ENCODE assay signal across 19 cellular contexts in the genomic region with DNA sequence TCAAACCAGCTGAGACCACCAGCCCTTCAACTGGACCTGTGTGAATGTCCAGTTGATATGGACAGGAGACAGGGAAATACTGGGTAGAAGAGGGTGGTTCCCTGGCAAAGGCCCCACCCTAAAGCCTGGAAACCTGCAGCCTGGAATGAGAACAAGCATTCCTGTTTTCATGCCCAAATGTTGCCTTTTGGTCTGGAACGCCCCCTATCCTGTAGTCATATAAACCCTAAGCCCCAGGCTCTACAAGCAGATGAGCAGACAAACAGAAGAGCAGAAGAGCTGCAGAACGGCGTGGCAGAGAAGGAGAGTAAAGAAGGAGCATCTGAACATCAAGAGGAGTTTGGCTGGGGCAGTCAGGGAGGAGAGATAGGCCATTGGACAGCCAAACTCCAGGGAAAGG. TPM values are rescaled to one million over a fixed set of nuclear protein-coding genes. Genes with fewer than 3 reads are reported as not detected.
DNase-seq lines count a peak whose midpoint lies in the region; ATAC-seq, FAIRE-seq and TF ChIP-seq lines count a peak whose summit lies in the region.
"Had no signal": no experiment of that assay in that cellular context is flagged by ENCODE, and none has a peak within 500 bp of the region (broad histone marks: within the 10 kb centered on the region; RNA-seq: fewer than 3 reads in every experiment).

No MANE protein-coding gene starts in this region.

- H3K9me3 Mint-ChIP-seq in natural killer cell treated with Interleukin-12 subunit alpha and Interleukin-12 subunit beta and Interleukin-15 and Interleukin-18, amount 100 ng/mL, for 72 hours = no peaks in the 10 kb centered on the region
- H3K9me3 Mint-ChIP-seq in natural killer cell = no peaks in the 10 kb centered on the region
- H3K9me3 Mint-ChIP-seq: activated T-helper 1 cell treated with anti-CD3 and anti-CD28 coated beads, Interleukin-12 subunit alpha, Interleukin-12 subunit beta, Interleukin-2, Interleukin-4 antibody, amounts not matched to agents 30 ng/mL and 10 ng/mL and 1 ng/mL, durations not matched to agents 14 hours and 24 hours and 36 hours had no signal

- H3F3A ChIP-seq in OCI-LY1 (ENCODE audit: insufficient read depth, low read length) = peaks cover 23% of the 10 kb centered on the region

- no peak overlapping the region for H2AFZ ChIP-seq in OCI-LY1 (ENCODE audit: low read length)

- H3K27me3 ChIP-seq in OCI-LY1 (ENCODE audit: insufficient read depth, low read length) (no peaks in the 10 kb centered on the region), esophagus squamous epithelium (no peaks in the 10 kb centered on the region), thyroid gland (no peaks in the 10 kb centered on the region)
- H3K27me3 ChIP-seq: colonic mucosa had no signal

- peaks cover 19% of the 10 kb centered on the region in 2 donors for H3K27me3 Mint-ChIP-seq in natural killer cell treated with Interleukin-12 subunit alpha and Interleukin-12 subunit beta and Interleukin-15 and Interleukin-18, amount 100 ng/mL, for 72 hours
- H3K27me3 Mint-ChIP-seq in natural killer cell (ENCODE audit: low read depth in 2 of 2) = peaks cover 6 to 29% of the 10 kb centered on the region in 2 donors

- H3K4me1 Mint-ChIP-seq in natural killer cell treated with Interleukin-12 subunit alpha and Interleukin-12 subunit beta and Interleukin-15 and Interleukin-18, amount 100 ng/mL, for 72 hours (ENCODE audit: low read depth in 2 of 2) = peaks cover 32 to 34% of the 10 kb centered on the region in 2 donors
- H3K4me1 Mint-ChIP-seq in natural killer cell = peaks cover 39 to 50% of the 10 kb centered on the region in 2 donors

- H3K4me2 ChIP-seq in OCI-LY1 (ENCODE audit: low read length) = peak overlapping the region; percentile 89
- H3K4me2 ChIP-seq: KMS-11 had no signal

- peaks cover 96% of the 10 kb centered on the region for H3K4me1 ChIP-seq in OCI-LY1 (ENCODE audit: insufficient read depth, low read length, severe bottlenecking)
- H3K4me1 ChIP-seq in esophagus squamous epithelium = peaks cover 59 to 90% (median 61%) of the 10 kb centered on the region in 3 donors
- peaks cover 38 to 53% of the 10 kb centered on the region in 2 donors for H3K4me1 ChIP-seq in thyroid gland

- H3K9me2 ChIP-seq in OCI-LY1 (ENCODE audit: low read depth, low read length) = no peaks in the 10 kb centered on the region

- intact Hi-C loops in natural killer cell (cut with micrococcal nuclease) = no loop called here
- intact Hi-C loops in esophagus squamous epithelium (cut with DNase I) = no loop called here
- intact Hi-C loops in thyroid gland (cut with DNase I) = loop anchor here (5.0 kb wide), 1 partner anchor 34 kb away; no protein-coding TSS in a partner anchor

- WGBS in esophagus squamous epithelium, 2 donors = 34 to 80% methylated on average over 3 of the region's 3 CpGs
- WGBS in thyroid gland, 2 donors = 94% methylated on average over 3 of the region's 3 CpGs

- no peaks in the 10 kb centered on the region for H3K36me3 ChIP-seq in OCI-LY1 (ENCODE audit: insufficient read depth, low read length)
- H3K36me3 ChIP-seq in esophagus squamous epithelium = no peaks in the 10 kb centered on the region
- H3K36me3 ChIP-seq in thyroid gland = no peaks in the 10 kb centered on the region
- H3K36me3 ChIP-seq: colonic mucosa, thoracic aorta had no signal

- no peaks in the 10 kb centered on the region for H3K79me2 ChIP-seq in OCI-LY1 (ENCODE audit: insufficient read depth, low read length)

- no peak overlapping the region for H3K4me3 Mint-ChIP-seq in natural killer cell treated with Interleukin-12 subunit alpha and Interleukin-12 subunit beta and Interleukin-15 and Interleukin-18, amount 100 ng/mL, for 72 hours
- H3K4me3 Mint-ChIP-seq in natural killer cell = no peak overlapping the region
- H3K4me3 Mint-ChIP-seq: activated T-helper 1 cell treated with anti-CD3 and anti-CD28 coated beads, Interleukin-12 subunit alpha, Interleukin-12 subunit beta, Interleukin-2, Interleukin-4 antibody, amounts not matched to agents 30 ng/mL and 10 ng/mL and 1 ng/mL, durations not matched to agents 14 hours and 24 hours and 36 hours had no signal

- no peaks in the 10 kb centered on the region for H3K9me3 ChIP-seq in OCI-LY1 (ENCODE audit: low read length)
- no peaks in the 10 kb centered on the region for H3K9me3 ChIP-seq in esophagus squamous epithelium
- no peaks in the 10 kb centered on the region for H3K9me3 ChIP-seq in thyroid gland
- H3K9me3 ChIP-seq: colonic mucosa, thoracic aorta had no signal

- H3K4me3 ChIP-seq in OCI-LY1 (ENCODE audit: low read depth, low read length, poor library complexity, severe bottlenecking) (peak overlapping the region; percentile 41), esophagus squamous epithelium (no peak overlapping the region), thyroid gland (replicated peaks in 1 of 3) (no peak overlapping the region)
- H3K4me3 ChIP-seq: colonic mucosa, thoracic aorta had no signal

- no peak for ATAC-seq in natural killer cell treated with Interleukin-12 subunit alpha and Interleukin-12 subunit beta and Interleukin-15 and Interleukin-18, amount 100 ng/mL, for 72 hours
- ATAC-seq in natural killer cell = no peak

- H4K20me1 ChIP-seq in OCI-LY1 (ENCODE audit: insufficient read depth, low read length) = no peaks in the 10 kb centered on the region

- no peak for TF ChIP-seq CTCF in natural killer cell (IDR thresholded peaks at IDR 0.05)
- TF ChIP-seq CTCF in OCI-LY1 (IDR thresholded peaks at IDR 0.05; ENCODE audit: low read length) = peak; percentile 48
- TF ChIP-seq CTCF in esophagus squamous epithelium (IDR thresholded peaks at IDR 0.05) = no peak
- TF ChIP-seq CTCF in thyroid gland (IDR thresholded peaks at IDR 0.05) = no peak

- FAIRE-seq in HTR-8/SVneo (lab: Jason Lieb, UNC) = no peak

- H3K27ac ChIP-seq in OCI-LY1 (ENCODE audit: low read depth, low read length, poor library complexity, severe bottlenecking) = peak overlapping the region; percentile 99
- peak overlapping the region; percentile 82 to 93 (median 90) for H3K27ac ChIP-seq in esophagus squamous epithelium
- no peak overlapping the region for H3K27ac ChIP-seq in thyroid gland
- H3K27ac ChIP-seq: colonic mucosa, KMS-11, thoracic aorta had no signal

- no peak for DNase-seq in natural killer cell treated with Interleukin-12 subunit alpha and Interleukin-12 subunit beta and Interleukin-15 and Interleukin-18, amount 100 ng/mL, for 72 hours (ENCODE audit: low spot score)
- DNase-seq in natural killer cell = no peak
- DNase-seq in esophagus squamous epithelium (lab: John Stamatoyannopoulos, UW) = no peak
- DNase-seq in HTR-8/SVneo (ENCODE audit: insufficient read length, low spot score) = no peak
- DNase-seq in HT-29 (ENCODE audit: low spot score) = no peak
- no peak for DNase-seq in dermis blood vessel endothelial cell
- no peak for DNase-seq in thyroid gland
- DNase-seq: colonic mucosa, hippocampal formation, islet precursor cell, mesenchymal stem cell, NCI-H1105 treated with DMSO at 0.1 percent for 48 hours, NCI-H2107, NCI-H524 treated with DMSO at 0.1 percent for 48 hours, Right ventricle myocardium superior had no signal

- H3K36me3 Mint-ChIP-seq in natural killer cell treated with Interleukin-12 subunit alpha and Interleukin-12 subunit beta and Interleukin-15 and Interleukin-18, amount 100 ng/mL, for 72 hours = no peaks in the 10 kb centered on the region
- no peaks in the 10 kb centered on the region for H3K36me3 Mint-ChIP-seq in natural killer cell

- no peak for TF ChIP-seq POLR2A in esophagus squamous epithelium (IDR thresholded peaks at IDR 0.05)
- no peak for TF ChIP-seq POLR2A in thyroid gland (IDR thresholded peaks at IDR 0.05)

- peak overlapping the region; percentile 27 to 47 for H3K27ac Mint-ChIP-seq in natural killer cell treated with Interleukin-12 subunit alpha and Interleukin-12 subunit beta and Interleukin-15 and Interleukin-18, amount 100 ng/mL, for 72 hours
- no peak overlapping the region for H3K27ac Mint-ChIP-seq in natural killer cell
- H3K27ac Mint-ChIP-seq: activated T-helper 1 cell treated with anti-CD3 and anti-CD28 coated beads, Interleukin-12 subunit alpha, Interleukin-12 subunit beta, Interleukin-2, Interleukin-4 antibody, amounts not matched to agents 30 ng/mL and 10 ng/mL and 1 ng/mL, durations not matched to agents 14 hours and 24 hours and 36 hours had no signal

- H3K9ac ChIP-seq in OCI-LY1 (ENCODE audit: low read length) = peak overlapping the region; percentile 92
- H3K9ac ChIP-seq: KMS-11 had no signal

RNA-seq across cellular contexts. Expression of gene SYPL1, which starts 38.4 kb away (rescaled TPM):
- total RNA-seq in natural killer cell treated with Interleukin-12 subunit alpha and Interleukin-12 subunit beta and Interleukin-15 and Interleukin-18, amount 100 ng/mL, for 72 hours = 10 to 100 TPM; 11.7 to 19.8 TPM
- total RNA-seq in natural killer cell (10 to 100 TPM; 13.1 to 22.2 (median 14.9) TPM), esophagus squamous epithelium (100 to 1,000 TPM; 105 to 170 (median 148) TPM), dermis blood vessel endothelial cell (92.7 and 133 TPM in 2 replicates), thyroid gland (100 to 1,000 TPM; 119 to 165 (median 132) TPM)
- total RNA-seq in HT-29 (2014; rRNA removed; shearing (Covaris generic)) = 33.1 and 48.0 TPM in 2 replicates

Comparison
In these comparisons a context has a peak if more than half of its experiments do, and no peak if none do; other contexts are left out.
1. H3K27ac Mint-ChIP-seq: peak in natural killer cell treated with Interleukin-12 subunit alpha and Interleukin-12 subunit beta and Interleukin-15 and Interleukin-18, amount 100 ng/mL, for 72 hours (2 of 2); none in natural killer cell (0 of 2).
2. H3K27ac ChIP-seq: peak in OCI-LY1 (single experiment) and esophagus squamous epithelium (4 of 4); none in thyroid gland (0 of 3).